8 cellular contexts compared by ENCODE assay signal in genomic region chr5:152704286-152704685, GRCh38.
"Had no signal": no experiment of that assay in that cellular context is flagged by ENCODE, and none has a peak within 500 bp of the region (broad histone marks: within the 10 kb centered on the region; RNA-seq: fewer than 3 reads in every experiment).

No MANE protein-coding gene starts in this region.

- H3K9ac ChIP-seq: GM23248 had no signal

- H2AFZ ChIP-seq: GM23248 had no signal

- H3K27ac Mint-ChIP-seq: H9, IgD-negative memory B cell had no signal

- H3K36me3 Mint-ChIP-seq: IgD-negative memory B cell had no signal

- H3K4me1 Mint-ChIP-seq: H9, IgD-negative memory B cell had no signal

- H3K27ac ChIP-seq: GM23248, HL-60 had no signal

- H3K4me3 ChIP-seq: GM23248 had no signal

- H3K4me3 Mint-ChIP-seq: H9, IgD-negative memory B cell had no signal

- DNase-seq: GM23248, GOT3, H9, HCEC 1CT, KG1 had no signal

- FAIRE-seq: H54 had no signal
